In the genomic region with DNA sequence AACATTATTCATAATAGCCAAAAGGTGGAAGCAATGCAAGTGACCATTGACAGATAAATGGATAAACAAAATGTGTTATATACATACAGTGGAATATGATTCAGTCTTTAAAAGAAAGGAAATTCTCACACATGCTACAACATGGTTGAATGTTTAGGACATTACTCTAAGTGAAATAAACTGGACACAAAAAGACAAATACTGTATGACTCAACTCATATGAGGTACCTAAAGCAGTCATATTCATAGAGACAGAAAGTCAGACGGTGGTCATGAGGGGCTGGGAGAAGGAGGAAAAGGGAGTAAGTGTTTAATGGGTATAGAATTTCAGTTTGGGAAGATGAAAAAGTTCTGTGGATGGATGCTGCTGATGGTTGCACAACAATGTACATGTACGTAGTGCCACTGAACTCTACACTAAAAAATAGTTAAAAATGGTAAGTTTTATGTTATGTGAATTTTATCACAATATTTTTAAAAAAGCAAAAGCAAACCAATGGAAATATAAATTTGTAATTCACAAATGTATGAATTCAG, we compare ENCODE assay signal across 14 cellular contexts. TPM values are rescaled to one million over a fixed set of nuclear protein-coding genes. Genes with fewer than 3 reads are reported as not detected.
A peak's percentile ranks its signal among the peaks of the same experiment; 100 is the strongest.
DNase-seq lines count a peak whose midpoint lies in the region; ATAC-seq and TF ChIP-seq lines count a peak whose summit lies in the region.
"Had no signal": no experiment of that assay in that cellular context is flagged by ENCODE, and none has a peak within 500 bp of the region (broad histone marks: within the 10 kb centered on the region; RNA-seq: fewer than 3 reads in every experiment).

No MANE protein-coding gene starts in this region.

- TF ChIP-seq EP300 in gastroesophageal sphincter (IDR thresholded peaks at IDR 0.05): no peak

- intact Hi-C loops in PC-3 (cut with micrococcal nuclease): no loop called here

- no peaks in the 10 kb centered on the region for H3K27me3 ChIP-seq in PC-3 (ENCODE audit: low read length)
- no peaks in the 10 kb centered on the region for H3K27me3 ChIP-seq in gastroesophageal sphincter
- H3K27me3 ChIP-seq: BE2C had no signal

- in situ Hi-C loops in GM13977 (cut with MboI; ENCODE audit: low pct_unique_long_range_greater_than_20kb, low sequenced_read_pairs, unreplicated experiment): no loop called here

- H3K4me1 Mint-ChIP-seq in stimulated activated memory B cell treated with anti-CD40 and anti-IgM and Interleukin-4, amounts not matched to agents 10 μg/mL and 1 μg/mL and 100 μg/mL, for 72 hours: no peaks in the 10 kb centered on the region

- no peak overlapping the region for H3K4me3 Mint-ChIP-seq in stimulated activated memory B cell treated with anti-CD40 and anti-IgM and Interleukin-4, amounts not matched to agents 10 μg/mL and 1 μg/mL and 100 μg/mL, for 72 hours
- H3K4me3 Mint-ChIP-seq: CD4-positive, alpha-beta memory T cell had no signal

- H3K4me1 ChIP-seq in PC-3 (ENCODE audit: insufficient read depth, low read length) (no peaks in the 10 kb centered on the region), gastroesophageal sphincter (peaks cover 0 to 17% (median 0%) of the 10 kb centered on the region in 3 donors)
- H3K4me1 ChIP-seq: BE2C had no signal

- H3K9ac ChIP-seq in PC-3 (ENCODE audit: low read length): no peak overlapping the region
- H3K9ac ChIP-seq: GM23248 had no signal

- H3K4me2 ChIP-seq in PC-3 (ENCODE audit: low read length): no peak overlapping the region
- H3K4me2 ChIP-seq: A549 had no signal

- ATAC-seq in PC-3 (no peak), gastroesophageal sphincter (no peak)
- ATAC-seq in stimulated activated memory B cell treated with anti-CD40 and anti-IgM and Interleukin-4, amounts not matched to agents 10 μg/mL and 1 μg/mL and 100 μg/mL, for 72 hours: no peak
- ATAC-seq: A549, K562 had no signal

- no peak overlapping the region for H3K27ac Mint-ChIP-seq in stimulated activated memory B cell treated with anti-CD40 and anti-IgM and Interleukin-4, amounts not matched to agents 10 μg/mL and 1 μg/mL and 100 μg/mL, for 72 hours
- H3K27ac Mint-ChIP-seq: CD4-positive, alpha-beta memory T cell had no signal

- no peak for TF ChIP-seq CTCF in PC-3 (conservative IDR thresholded peaks at IDR 0.05; ENCODE audit: low read depth, low read length)
- TF ChIP-seq CTCF in epithelial cell of esophagus (IDR thresholded peaks at IDR 0.05; ENCODE audit: insufficient read depth, low read depth, low read length, missing control alignments): no peak
- TF ChIP-seq CTCF in GM13977 (IDR thresholded peaks at IDR 0.05; ENCODE audit: extremely low read depth, insufficient read depth, missing control alignments): no peak
- TF ChIP-seq CTCF in gastroesophageal sphincter (IDR thresholded peaks at IDR 0.05): no peak

- H3K27me3 Mint-ChIP-seq in stimulated activated memory B cell treated with anti-CD40 and anti-IgM and Interleukin-4, amounts not matched to agents 10 μg/mL and 1 μg/mL and 100 μg/mL, for 72 hours: peaks cover 29% of the 10 kb centered on the region

- H2AFZ ChIP-seq in PC-3 (ENCODE audit: low read length): no peak overlapping the region
- H2AFZ ChIP-seq: GM23248 had no signal

- no peaks in the 10 kb centered on the region for H3K9me2 ChIP-seq in PC-3 (replicated peaks; ENCODE audit: low read length)

- H3K4me3 ChIP-seq in PC-3 (ENCODE audit: low read length) (no peak overlapping the region), epithelial cell of esophagus (ENCODE audit: low read length) (no peak overlapping the region), gastroesophageal sphincter (no peak overlapping the region)
- H3K4me3 ChIP-seq: A549, GM23248, K562 had no signal

- H4K20me1 ChIP-seq in PC-3 (ENCODE audit: low read length): no peaks in the 10 kb centered on the region

- POLR2A ChIA-PET in PC-3 (lab: Charles Lee; ENCODE audit: unreplicated experiment): no interaction called here

- H3F3A ChIP-seq in PC-3 (ENCODE audit: low read length, unreplicated experiment): no peaks in the 10 kb centered on the region

- WGBS in gastroesophageal sphincter (ENCODE audit: low coverage in 1 of 2), 2 donors: 64 to 100% methylated on average over 1 to 2 of the region's 2 CpGs

- H3K9me3 ChIP-seq in PC-3 (ENCODE audit: low read length) (no peaks in the 10 kb centered on the region), gastroesophageal sphincter (peaks cover 0 to 4% (median 0%) of the 10 kb centered on the region in 3 donors)
- H3K9me3 ChIP-seq: A549, BE2C had no signal

- TF ChIP-seq POLR2A in gastroesophageal sphincter (IDR thresholded peaks at IDR 0.05): no peak

- H3K79me2 ChIP-seq in PC-3 (ENCODE audit: low read length): peaks cover 5% of the 10 kb centered on the region; the same call in 1 of the 2 replicates

- no peaks in the 10 kb centered on the region for H3K36me3 Mint-ChIP-seq in stimulated activated memory B cell treated with anti-CD40 and anti-IgM and Interleukin-4, amounts not matched to agents 10 μg/mL and 1 μg/mL and 100 μg/mL, for 72 hours
- H3K36me3 Mint-ChIP-seq: CD4-positive, alpha-beta memory T cell had no signal

- peak; percentile 13 for DNase-seq in HCEC 1CT
- DNase-seq in PC-3: peak; percentile 8
- peak; percentile 79 for DNase-seq in epithelial cell of esophagus (ENCODE audit: low read depth)
- no peak for DNase-seq in GM13977 (ENCODE audit: low spot score)
- DNase-seq: BE2C; CD4-positive, alpha-beta memory T cell; DMS79; GM23248; H7 had no signal

- no peak overlapping the region for H3K27ac ChIP-seq in PC-3 (ENCODE audit: low read length)
- no peak overlapping the region for H3K27ac ChIP-seq in gastroesophageal sphincter
- H3K27ac ChIP-seq: A549, C4-2B, GM23248 had no signal

- H3K36me3 ChIP-seq in PC-3 (ENCODE audit: low read depth, low read length) (no peaks in the 10 kb centered on the region), gastroesophageal sphincter (peaks cover 0 to 10% of the 10 kb centered on the region in 2 donors)
- H3K36me3 ChIP-seq: BE2C had no signal

- CTCF ChIA-PET in PC-3 (lab: Charles Lee): no interaction called here

- H3K9me3 Mint-ChIP-seq in stimulated activated memory B cell treated with anti-CD40 and anti-IgM and Interleukin-4, amounts not matched to agents 10 μg/mL and 1 μg/mL and 100 μg/mL, for 72 hours: no peaks in the 10 kb centered on the region

- BruUV-seq in PC-3 (replicated peaks; lab: Mats Ljungman, UMichigan): no TSS peak

RNA-seq across cellular contexts. Expression of gene TXNRD3, which starts 5.3 kb away (rescaled TPM):
- total RNA-seq in PC-3 (2014; rRNA removed): 5.5 and 7.8 TPM in 2 replicates
- total RNA-seq in gastroesophageal sphincter: 10 to 100 TPM; 14.3 to 24.7 (median 18.5) TPM

RNA-seq across cellular contexts. Expression of gene CHCHD6, which starts 54.4 kb away (rescaled TPM):
- 32.3 and 33.0 TPM in 2 replicates for total RNA-seq in PC-3 (2014; rRNA removed)
- total RNA-seq in gastroesophageal sphincter: 10 to 100 TPM in 3 of 4 donors, 1 to 10 TPM in 1; 8.5 to 37.2 (median 15.2) TPM
